8 cellular contexts compared by ENCODE assay signal in the genomic region with DNA sequence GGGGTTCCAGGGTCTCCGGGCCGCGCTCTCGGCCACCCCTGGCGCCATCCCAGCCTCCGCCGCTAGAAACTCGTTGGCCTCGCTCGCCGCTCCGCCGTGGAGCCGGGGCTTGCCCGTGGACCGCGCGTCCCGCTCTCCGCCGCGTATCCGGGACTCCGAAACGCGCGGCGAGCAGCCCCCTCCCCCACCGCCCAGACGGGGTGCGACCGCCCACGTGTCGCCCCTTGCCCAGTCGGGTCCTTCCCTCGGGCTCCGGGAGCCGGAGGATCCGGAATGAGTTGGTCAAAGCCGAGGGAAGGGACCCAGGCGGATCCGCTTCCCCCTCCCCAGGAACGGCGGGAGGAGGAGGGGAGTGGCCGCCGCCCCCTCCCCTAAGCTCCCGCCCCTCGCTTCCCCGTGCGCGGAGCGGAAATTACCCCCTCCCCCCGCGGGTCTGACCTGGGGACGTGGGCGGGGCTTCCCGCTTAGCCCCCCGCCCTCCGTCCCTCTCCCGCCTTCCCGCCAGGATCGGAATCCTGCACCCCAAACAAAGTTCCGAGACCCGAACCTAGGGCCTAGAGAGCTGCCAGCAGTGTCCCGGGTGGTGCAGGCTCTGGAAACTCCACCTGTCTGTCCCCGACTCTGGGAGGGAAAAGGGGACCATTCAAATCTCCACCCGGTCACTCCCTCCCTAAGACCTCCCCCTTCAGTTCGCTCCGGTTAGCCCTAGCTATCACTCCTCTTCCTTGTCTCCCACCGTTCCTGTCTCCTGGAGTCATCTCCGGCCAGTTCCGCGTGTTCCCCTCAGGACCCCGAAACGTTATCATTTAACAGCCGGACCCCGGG. TPM values are rescaled to one million over a fixed set of nuclear protein-coding genes. Genes with fewer than 3 reads are reported as not detected.
DNase-seq lines count a peak whose midpoint lies in the region; ATAC-seq and TF ChIP-seq lines count a peak whose summit lies in the region.

No MANE protein-coding gene starts in this region.

- peaks cover 3 to 14% (median 9%) of the 10 kb centered on the region in 5 donors for H3K9me3 Mint-ChIP-seq in CD8-positive, alpha-beta memory T cell

- H3K36me3 ChIP-seq in CD8-positive, alpha-beta memory T cell (ENCODE audit: insufficient read depth, low read length) = no peaks in the 10 kb centered on the region
- no peaks in the 10 kb centered on the region for H3K36me3 ChIP-seq in stomach

- peaks cover 32% of the 10 kb centered on the region for H3K4me1 ChIP-seq in CD8-positive, alpha-beta memory T cell (ENCODE audit: insufficient read depth, low read length)
- peaks cover 21 to 36% (median 30%) of the 10 kb centered on the region in 4 donors for H3K4me1 ChIP-seq in stomach

- CTCF ChIA-PET in CD8-positive, alpha-beta memory T cell (lab: Charles Lee) = no interaction called here

- peaks cover 19 to 34% (median 30%) of the 10 kb centered on the region in 3 donors for H3K4me1 Mint-ChIP-seq in CD8-positive, alpha-beta memory T cell

- peak overlapping the region in 3 of 8 donors; percentile 58 to 72 (median 68) for H3K27ac Mint-ChIP-seq in CD8-positive, alpha-beta memory T cell

- H3K36me3 Mint-ChIP-seq in CD8-positive, alpha-beta memory T cell = no peaks in the 10 kb centered on the region

- H3K4me3 ChIP-seq in CD8-positive, alpha-beta memory T cell (ENCODE audit: low read length) = peak overlapping the region; percentile 12
- peak overlapping the region in 1 of 4 donors; percentile 40 for H3K4me3 ChIP-seq in stomach

- no peak for TF ChIP-seq CTCF in stomach (IDR thresholded peaks at IDR 0.05)

- no peak for DNase-seq in CD8-positive, alpha-beta memory T cell
- DNase-seq in HuH-7 (ENCODE audit: low spot score) (peak; percentile 89), left colon (no peak), pons (ENCODE audit: low spot score) (no peak), stomach (no peak), mucosa of gallbladder (ENCODE audit: low spot score) (no peak)
- DNase-seq in activated CD8-positive, alpha-beta memory T cell treated with anti-CD3 and anti-CD28 coated beads, Interleukin-2, amount 50 U/mL, for 48 hours = peak; percentile 57
- no peak for DNase-seq in effector CD4-positive, alpha-beta T cell

- peaks cover 61% of the 10 kb centered on the region for H3K27me3 ChIP-seq in CD8-positive, alpha-beta memory T cell (ENCODE audit: insufficient read depth, low read length, poor library complexity, severe bottlenecking)
- H3K27me3 ChIP-seq in stomach = peaks cover 42 to 100% (median 97%) of the 10 kb centered on the region in 3 donors

- 2 to 10% (median 6%) methylated on average over 30 to 77 of the region's 77 CpGs for WGBS in stomach, 5 donors

- peaks cover 68 to 86% of the 10 kb centered on the region in 2 donors for H3K27me3 Mint-ChIP-seq in CD8-positive, alpha-beta memory T cell

- TF ChIP-seq EP300 in stomach (IDR thresholded peaks at IDR 0.05) = no peak

- H3K4me3 Mint-ChIP-seq in CD8-positive, alpha-beta memory T cell = peak overlapping the region in 6 of 7 donors; percentile 19 to 83 (median 64)

- intact Hi-C loops in left colon (cut with DNase I, micrococcal nuclease) (no loop called here), stomach (cut with DNase I; ENCODE audit: low total_unique reads) (no loop called here)

- no peak for TF ChIP-seq POLR2A in stomach (IDR thresholded peaks at IDR 0.05)

- H3K27ac ChIP-seq in CD8-positive, alpha-beta memory T cell (ENCODE audit: low read depth, low read length) = peak overlapping the region; percentile 76
- H3K27ac ChIP-seq in stomach = no peak overlapping the region

- H3K9me3 ChIP-seq in CD8-positive, alpha-beta memory T cell (ENCODE audit: low read length) = no peaks in the 10 kb centered on the region
- peaks cover 0 to 7% (median 0%) of the 10 kb centered on the region in 4 donors for H3K9me3 ChIP-seq in stomach

- ATAC-seq in left colon = peak; percentile 40

- POLR2A ChIA-PET in CD8-positive, alpha-beta memory T cell (lab: Charles Lee) = no interaction called here

RNA-seq across cellular contexts. Expression of gene IGF2BP1, which starts 1.1 kb away (rescaled TPM):
- total RNA-seq in CD8-positive, alpha-beta memory T cell = under 1 TPM; 0.24 to 0.28 TPM
- polyA plus RNA-seq in CD8-positive, alpha-beta memory T cell = not detected
- total RNA-seq in left colon (under 1 TPM in 1 of 2 donors, not detected in 1; 0.40 TPM), stomach (1 to 10 TPM in 1 of 5 donors, not detected in 4; 1.8 TPM), mucosa of gallbladder (1.1 TPM)
- under 1 TPM in 1 of 3 donors, not detected in 2; under 0.01 TPM for polyA plus RNA-seq in stomach

RNA-seq across cellular contexts. Expression of gene GIP, which starts 27.7 kb away (rescaled TPM):
- total RNA-seq in CD8-positive, alpha-beta memory T cell = not detected
- not detected for polyA plus RNA-seq in CD8-positive, alpha-beta memory T cell
- total RNA-seq in left colon (not detected), stomach (not detected), mucosa of gallbladder (not detected)
- polyA plus RNA-seq in stomach = under 1 TPM in 1 of 3 donors, not detected in 2; 0.56 TPM

RNA-seq across cellular contexts. Expression of gene SNF8, which starts 51.4 kb away (rescaled TPM):
- total RNA-seq in CD8-positive, alpha-beta memory T cell = 100 to 1,000 TPM; 151 to 161 TPM
- polyA plus RNA-seq in CD8-positive, alpha-beta memory T cell = 113 TPM
- total RNA-seq in left colon (100 to 1,000 TPM; 101 to 123 TPM), stomach (10 to 100 TPM; 18.7 to 53.6 (median 41.3) TPM), mucosa of gallbladder (90.2 TPM)
- polyA plus RNA-seq in stomach = 100 to 1,000 TPM; 145 to 160 (median 149) TPM

Comparison
In these comparisons a context has a peak if more than half of its experiments do, and no peak if none do; other contexts are left out.
1. DNase-seq: peak in HuH-7 (single experiment) and activated CD8-positive, alpha-beta memory T cell treated with anti-CD3 and anti-CD28 coated beads, Interleukin-2, amount 50 U/mL, for 48 hours (single experiment); none in CD8-positive, alpha-beta memory T cell (0 of 5), left colon (0 of 2), effector CD4-positive, alpha-beta T cell (single experiment), pons (single experiment), stomach (single experiment) and mucosa of gallbladder (single experiment).